ENCODE assay signal across 9 cellular contexts in the genomic region with DNA sequence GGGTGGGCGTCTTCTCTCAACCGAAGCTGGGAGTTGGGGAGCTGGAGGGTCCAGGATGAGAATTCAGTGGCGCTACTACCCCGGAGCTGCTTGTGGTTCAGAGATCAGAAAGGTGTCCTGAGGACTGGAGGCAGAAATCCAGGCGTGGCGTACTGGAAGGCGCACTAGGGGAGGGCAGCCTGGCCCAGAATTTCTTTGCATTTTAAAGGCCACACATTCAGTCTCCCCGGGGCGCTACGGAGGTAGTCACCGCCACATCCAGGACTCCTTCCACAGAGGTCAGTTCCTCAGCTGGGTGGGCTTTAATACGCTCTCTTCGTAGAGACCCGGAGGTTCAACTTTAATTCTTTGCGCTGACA. TPM values are rescaled to one million over a fixed set of nuclear protein-coding genes. Genes with fewer than 3 reads are reported as not detected.
DNase-seq lines count a peak whose midpoint lies in the region; ATAC-seq lines count a peak whose summit lies in the region.
"Had no signal": no experiment of that assay in that cellular context is flagged by ENCODE, and none has a peak within 500 bp of the region (broad histone marks: within the 10 kb centered on the region; RNA-seq: fewer than 3 reads in every experiment).

No MANE protein-coding gene starts in this region.

- peaks cover 28% of the 10 kb centered on the region for H3K36me3 Mint-ChIP-seq in activated CD4-positive, alpha-beta memory T cell treated with anti-CD3 and anti-CD28 coated beads, Interleukin-2, amount 10 ng/mL, durations not matched to agents 7 days and 5 days (ENCODE audit: low read depth)

- H3K36me3 ChIP-seq in BLaER1 (no peaks in the 10 kb centered on the region), skeletal muscle tissue (ENCODE audit: control insufficient read depth in 3 of 3, insufficient read depth in 3 of 3, low read length in 3 of 3) (no peaks in the 10 kb centered on the region)

- H3K27ac ChIP-seq in BLaER1, result peak overlapping the region; percentile 66
- no peak overlapping the region for H3K27ac ChIP-seq in skeletal muscle tissue (ENCODE audit: low read depth, low read length)

- H3K9ac ChIP-seq in BLaER1 (peak overlapping the region; percentile 70), skeletal muscle tissue (ENCODE audit: low read depth in 1 of 3, low read length in 3 of 3) (no peak overlapping the region)

- intact Hi-C loops in left ventricle myocardium superior (cut with micrococcal nuclease), result no loop called here

- H3K4me3 ChIP-seq in BLaER1 (peak overlapping the region; percentile 87), skeletal muscle tissue (ENCODE audit: low read length in 3 of 3) (peak overlapping the region; percentile 22 to 69 (median 32))
- H3K4me3 ChIP-seq: K562 had no signal

- H4K20me1 ChIP-seq in BLaER1, result no peaks in the 10 kb centered on the region; the same call in 1 of the 2 replicates

- H3K27me3 ChIP-seq in BLaER1, result no peaks in the 10 kb centered on the region
- peaks cover 13 to 21% (median 20%) of the 10 kb centered on the region in 3 donors for H3K27me3 ChIP-seq in skeletal muscle tissue (ENCODE audit: control insufficient read depth in 3 of 3, insufficient read depth in 3 of 3, low read length in 3 of 3)

- H3K27ac Mint-ChIP-seq in activated CD4-positive, alpha-beta memory T cell treated with anti-CD3 and anti-CD28 coated beads, Interleukin-2, amount 10 ng/mL, durations not matched to agents 7 days and 5 days, result peak overlapping the region; percentile 66

- DNase-seq in activated CD4-positive, alpha-beta memory T cell treated with anti-CD3 and anti-CD28 coated beads, Interleukin-2, amount 10 ng/mL, durations not matched to agents 7 days and 5 days, result peak; percentile 36
- DNase-seq in left ventricle myocardium superior, result peak; percentile 26
- DNase-seq in SK-N-DZ (ENCODE audit: low spot score), result no peak
- no peak for DNase-seq in NCI-H2171 treated with DMSO at 0.1 percent for 48 hours (lab: John Stamatoyannopoulos, UW)

- H3K4me2 ChIP-seq in BLaER1, result peak overlapping the region; percentile 94

- H3K4me1 Mint-ChIP-seq in activated CD4-positive, alpha-beta memory T cell treated with anti-CD3 and anti-CD28 coated beads, Interleukin-2, amount 10 ng/mL, durations not matched to agents 7 days and 5 days, result peaks cover 74% of the 10 kb centered on the region

- ATAC-seq in GM19452 (IDR thresholded peaks at IDR 0.05; ENCODE audit: unreplicated experiment) (peak; percentile 1), HG03520 (IDR thresholded peaks at IDR 0.05; ENCODE audit: unreplicated experiment) (peak; percentile 6), left ventricle myocardium superior (peak; percentile 53)
- ATAC-seq: K562 had no signal

- no peaks in the 10 kb centered on the region for H3K9me3 Mint-ChIP-seq in activated CD4-positive, alpha-beta memory T cell treated with anti-CD3 and anti-CD28 coated beads, Interleukin-2, amount 10 ng/mL, durations not matched to agents 7 days and 5 days

- H3K4me1 ChIP-seq in BLaER1, result peaks cover 57% of the 10 kb centered on the region
- H3K4me1 ChIP-seq in skeletal muscle tissue (ENCODE audit: control insufficient read depth in 3 of 3, insufficient read depth in 3 of 3, low read length in 3 of 3), result peaks cover 5 to 6% (median 5%) of the 10 kb centered on the region in 3 donors

- CTCF ChIA-PET in activated CD4-positive, alpha-beta memory T cell treated with anti-CD3 and anti-CD28 coated beads, Interleukin-2, amount 10 ng/mL, durations not matched to agents 7 days and 5 days (lab: Charles Lee), result interaction anchor here (0.8 to 6.8 kb wide), 9 partner anchors 15 to 92 kb away, joined by 3 to 72 read pairs (median 7); no protein-coding TSS in a partner anchor

- peak overlapping the region; percentile 87 for H3K4me3 Mint-ChIP-seq in activated CD4-positive, alpha-beta memory T cell treated with anti-CD3 and anti-CD28 coated beads, Interleukin-2, amount 10 ng/mL, durations not matched to agents 7 days and 5 days

- peaks cover 2% of the 10 kb centered on the region for H3K27me3 Mint-ChIP-seq in activated CD4-positive, alpha-beta memory T cell treated with anti-CD3 and anti-CD28 coated beads, Interleukin-2, amount 10 ng/mL, durations not matched to agents 7 days and 5 days

- H3K9me3 ChIP-seq in BLaER1 (no peaks in the 10 kb centered on the region), skeletal muscle tissue (ENCODE audit: control insufficient read depth in 3 of 3, low read length in 3 of 3) (no peaks in the 10 kb centered on the region)

- POLR2A ChIA-PET in activated CD4-positive, alpha-beta memory T cell treated with anti-CD3 and anti-CD28 coated beads, Interleukin-2, amount 10 ng/mL, durations not matched to agents 7 days and 5 days (lab: Charles Lee), result interaction anchor here (1.0 to 3.9 kb wide), 12 partner anchors 8 to 91 kb away, joined by 3 to 56 read pairs (median 6); no protein-coding TSS in a partner anchor

RNA-seq across cellular contexts. Expression of a gene that starts 0.3 kb away (rescaled TPM):
- 10 to 100 TPM; 46.7 to 48.7 TPM for total RNA-seq in activated CD4-positive, alpha-beta memory T cell treated with anti-CD3 and anti-CD28 coated beads, Interleukin-2, amount 10 ng/mL, durations not matched to agents 7 days and 5 days
- total RNA-seq in left ventricle myocardium superior, result 2.1 TPM
- 2.1 TPM for total RNA-seq in skeletal muscle tissue
- 0.01 TPM in 1 of 2 replicates, not detected in the other for polyA plus RNA-seq in SK-N-DZ (2014; cell fraction: cytosol; rRNA removed)
- 0.21 TPM in 1 of 2 replicates, not detected in the other for polyA plus RNA-seq in SK-N-DZ (2014; cell fraction: nucleus; rRNA removed)
- polyA plus RNA-seq: K562 had no signal

Comparison
In these comparisons a context has a peak if more than half of its experiments do, and no peak if none do; other contexts are left out.
1. ATAC-seq: peak in every context shown above with its lines; median percentile 53 in left ventricle myocardium superior; 6 in HG03520; 1 in GM19452.
2. DNase-seq: peak in activated CD4-positive, alpha-beta memory T cell treated with anti-CD3 and anti-CD28 coated beads, Interleukin-2, amount 10 ng/mL, durations not matched to agents 7 days and 5 days (single experiment) and left ventricle myocardium superior (single experiment); none in SK-N-DZ (single experiment) and NCI-H2171 treated with DMSO at 0.1 percent for 48 hours (single experiment).
3. RNA of a gene that starts 0.3 kb away (total RNA-seq): 46.7 to 48.7 TPM in activated CD4-positive, alpha-beta memory T cell treated with anti-CD3 and anti-CD28 coated beads, Interleukin-2, amount 10 ng/mL, durations not matched to agents 7 days and 5 days; 2.1 TPM in left ventricle myocardium superior (single experiment) and 2.1 TPM in skeletal muscle tissue (single experiment); every median in the first group is over 10 times any median in the second.